ENCODE assay signal across 8 cellular contexts in genomic region chr15:64430000-64430735, GRCh38. TPM values are rescaled to one million over a fixed set of nuclear protein-coding genes. Genes with fewer than 3 reads are reported as not detected.
A peak's percentile ranks its signal among the peaks of the same experiment; 100 is the strongest.
DNase-seq lines count a peak whose midpoint lies in the region; ATAC-seq, FAIRE-seq and TF ChIP-seq lines count a peak whose summit lies in the region.

No MANE protein-coding gene starts in this region.

- no peak for TF ChIP-seq CTCF in glutamatergic neuron (IDR thresholded peaks at IDR 0.05; ENCODE audit: partially characterized antibody, unreplicated experiment)
- TF ChIP-seq CTCF in Calu3 (IDR thresholded peaks at IDR 0.05; ENCODE audit: unreplicated experiment), result no peak

- no peak for FAIRE-seq in small intestine (lab: Jason Lieb, UNC)

- no peaks in the 10 kb centered on the region for H3K27me3 ChIP-seq in small intestine (ENCODE audit: control insufficient read depth in 2 of 2, insufficient read depth in 2 of 2, low read length in 2 of 2)

- H3K36me3 Mint-ChIP-seq in activated T-cell treated with anti-CD3 and anti-CD28 coated beads, Interleukin-2, amount 50 U/mL, for 72 hours (ENCODE audit: insufficient read depth in 2 of 2), result peaks cover 0 to 2% of the 10 kb centered on the region in 2 donors
- no peaks in the 10 kb centered on the region for H3K36me3 Mint-ChIP-seq in glutamatergic neuron (ENCODE audit: unreplicated experiment)
- peaks cover 16% of the 10 kb centered on the region for H3K36me3 Mint-ChIP-seq in Calu3 (ENCODE audit: insufficient read depth, unreplicated experiment)

- H3K4me1 ChIP-seq in small intestine (ENCODE audit: control insufficient read depth in 2 of 2, insufficient read depth in 1 of 2, low read depth in 1 of 2, low read length in 1 of 2), result no peaks in the 10 kb centered on the region

- no peaks in the 10 kb centered on the region for H3K9me3 Mint-ChIP-seq in activated T-cell treated with anti-CD3 and anti-CD28 coated beads, Interleukin-2, amount 50 U/mL, for 72 hours
- H3K9me3 Mint-ChIP-seq in glutamatergic neuron (ENCODE audit: unreplicated experiment) (no peaks in the 10 kb centered on the region), Calu3 (ENCODE audit: low read depth, unreplicated experiment) (no peaks in the 10 kb centered on the region)

- peak; percentile 71 to 79 for ATAC-seq in activated T-cell treated with anti-CD3 and anti-CD28 coated beads, Interleukin-2, amount 50 U/mL, for 72 hours (replicated peaks in 1 of 2)

- peak overlapping the region; percentile 38 to 86 for H3K4me3 Mint-ChIP-seq in activated T-cell treated with anti-CD3 and anti-CD28 coated beads, Interleukin-2, amount 50 U/mL, for 72 hours
- no peak overlapping the region for H3K4me3 Mint-ChIP-seq in glutamatergic neuron (ENCODE audit: unreplicated experiment)
- H3K4me3 Mint-ChIP-seq in Calu3 (ENCODE audit: low read depth, unreplicated experiment), result no peak overlapping the region

- H3K27ac ChIP-seq in small intestine (ENCODE audit: low read depth in 1 of 2, low read length in 1 of 2), result peak overlapping the region; percentile 20 to 62

- no peak overlapping the region for H3K4me3 ChIP-seq in small intestine (ENCODE audit: low read depth in 1 of 2, low read length in 2 of 2)

- peak; percentile 25 for DNase-seq in stimulated activated CD4-positive, alpha-beta T cell treated with anti-CD3 and anti-CD28 coated beads, Interleukin-1b, Interleukin-23, amount 100 ng/mL, for 48 hours
- DNase-seq in stimulated activated CD4-positive, alpha-beta T cell treated with anti-CD3 and anti-CD28 coated beads, Interleukin-15, amount 100 ng/mL, for 24 hours, result no peak
- peak; percentile 85 for DNase-seq in NCI-H345 (lab: John Stamatoyannopoulos, UW)
- peak; percentile 18 to 32 for DNase-seq in activated T-cell treated with anti-CD3 and anti-CD28 coated beads, Interleukin-2, amount 50 U/mL, for 72 hours
- no peak for DNase-seq in glutamatergic neuron
- DNase-seq in small intestine, result peak; percentile 56
- no peak for DNase-seq in islet precursor cell
- DNase-seq in Calu3, result no peak

- peaks cover 3 to 6% of the 10 kb centered on the region in 2 donors for H3K36me3 ChIP-seq in small intestine (ENCODE audit: control insufficient read depth in 2 of 2, insufficient read depth in 2 of 2, low read length in 2 of 2)

- CTCF ChIA-PET in Calu3 (lab: Charles Lee), result interaction anchor here (1.1 kb wide), 1 partner anchor 30 kb away, joined by 3 read pairs; the partner anchor contains the start of gene ZNF609

- no TSS peak for BruUV-seq in Calu3 (replicated peaks; lab: Mats Ljungman, UMichigan)

- 32 to 73% (median 53%) methylated on average over 3 of the region's 3 CpGs for WGBS in small intestine, 3 donors

- intact Hi-C loops in Calu3 (cut with micrococcal nuclease; ENCODE audit: unreplicated experiment), result loop anchor here (5.0 kb wide), 2 partner anchors 222 to 297 kb away; no protein-coding TSS in a partner anchor

- peaks cover 36% of the 10 kb centered on the region for H3K4me1 Mint-ChIP-seq in activated T-cell treated with anti-CD3 and anti-CD28 coated beads, Interleukin-2, amount 50 U/mL, for 72 hours (ENCODE audit: low read depth)
- H3K4me1 Mint-ChIP-seq in glutamatergic neuron (ENCODE audit: low read depth, unreplicated experiment) (peaks cover 10% of the 10 kb centered on the region), Calu3 (ENCODE audit: low read depth, unreplicated experiment) (no peaks in the 10 kb centered on the region)

- no peaks in the 10 kb centered on the region for H3K9me3 ChIP-seq in small intestine (ENCODE audit: control insufficient read depth, low read depth)

- no peaks in the 10 kb centered on the region for H3K27me3 Mint-ChIP-seq in activated T-cell treated with anti-CD3 and anti-CD28 coated beads, Interleukin-2, amount 50 U/mL, for 72 hours (ENCODE audit: low read depth)
- peaks cover 1% of the 10 kb centered on the region for H3K27me3 Mint-ChIP-seq in glutamatergic neuron (ENCODE audit: unreplicated experiment)
- no peaks in the 10 kb centered on the region for H3K27me3 Mint-ChIP-seq in Calu3 (ENCODE audit: unreplicated experiment)

- H3K27ac Mint-ChIP-seq in activated T-cell treated with anti-CD3 and anti-CD28 coated beads, Interleukin-2, amount 50 U/mL, for 72 hours, result peak overlapping the region; percentile 99
- peak overlapping the region; percentile 46 for H3K27ac Mint-ChIP-seq in glutamatergic neuron (ENCODE audit: unreplicated experiment)
- no peak overlapping the region for H3K27ac Mint-ChIP-seq in Calu3 (ENCODE audit: unreplicated experiment)

RNA-seq across cellular contexts. Expression of gene ZNF609, which starts 30.2 kb away (rescaled TPM):
- 10 to 100 TPM; 43.9 to 52.6 TPM for total RNA-seq in activated T-cell treated with anti-CD3 and anti-CD28 coated beads, Interleukin-2, amount 50 U/mL, for 72 hours
- 80.5 TPM for total RNA-seq in glutamatergic neuron (ENCODE audit: unreplicated experiment)
- 1 to 10 TPM; 6.8 to 9.8 (median 6.9) TPM for polyA plus RNA-seq in small intestine
- total RNA-seq in Calu3 (2022), result 48.9 and 50.6 TPM in 2 replicates

RNA-seq across cellular contexts. Expression of gene TRIP4, which starts 42.5 kb away (rescaled TPM):
- 10 to 100 TPM; 27.9 to 29.7 TPM for total RNA-seq in activated T-cell treated with anti-CD3 and anti-CD28 coated beads, Interleukin-2, amount 50 U/mL, for 72 hours
- 48.7 TPM for total RNA-seq in glutamatergic neuron (ENCODE audit: unreplicated experiment)
- 10 to 100 TPM; 21.9 to 63.3 (median 37.3) TPM for polyA plus RNA-seq in small intestine
- total RNA-seq in Calu3 (2022), result 28.5 and 30.1 TPM in 2 replicates

RNA-seq across cellular contexts. Expression of gene PCLAF, which starts 48.9 kb away (rescaled TPM):
- 10 to 100 TPM; 70.6 to 77.7 TPM for total RNA-seq in activated T-cell treated with anti-CD3 and anti-CD28 coated beads, Interleukin-2, amount 50 U/mL, for 72 hours
- total RNA-seq in glutamatergic neuron (ENCODE audit: unreplicated experiment) (4.7 TPM), Calu3 (2022) (53.0 and 55.8 TPM in 2 replicates)
- polyA plus RNA-seq in small intestine, result 10 to 100 TPM in 2 of 3 donors, 1 to 10 TPM in 1; 3.5 to 89.1 (median 21.5) TPM

Comparison
In these comparisons a context has a peak if more than half of its experiments do, and no peak if none do; other contexts are left out.
1. DNase-seq: peak in stimulated activated CD4-positive, alpha-beta T cell treated with anti-CD3 and anti-CD28 coated beads, Interleukin-1b, Interleukin-23, amount 100 ng/mL, for 48 hours (single experiment), NCI-H345 (single experiment), activated T-cell treated with anti-CD3 and anti-CD28 coated beads, Interleukin-2, amount 50 U/mL, for 72 hours (2 of 2) and small intestine (single experiment); none in stimulated activated CD4-positive, alpha-beta T cell treated with anti-CD3 and anti-CD28 coated beads, Interleukin-15, amount 100 ng/mL, for 24 hours (single experiment), glutamatergic neuron (single experiment), islet precursor cell (single experiment) and Calu3 (single experiment).
2. H3K4me3 Mint-ChIP-seq: peak in activated T-cell treated with anti-CD3 and anti-CD28 coated beads, Interleukin-2, amount 50 U/mL, for 72 hours (2 of 2); none in glutamatergic neuron (single experiment) and Calu3 (single experiment).